Comparison of ENCODE assay signal across 8 cellular contexts in the genomic region with DNA sequence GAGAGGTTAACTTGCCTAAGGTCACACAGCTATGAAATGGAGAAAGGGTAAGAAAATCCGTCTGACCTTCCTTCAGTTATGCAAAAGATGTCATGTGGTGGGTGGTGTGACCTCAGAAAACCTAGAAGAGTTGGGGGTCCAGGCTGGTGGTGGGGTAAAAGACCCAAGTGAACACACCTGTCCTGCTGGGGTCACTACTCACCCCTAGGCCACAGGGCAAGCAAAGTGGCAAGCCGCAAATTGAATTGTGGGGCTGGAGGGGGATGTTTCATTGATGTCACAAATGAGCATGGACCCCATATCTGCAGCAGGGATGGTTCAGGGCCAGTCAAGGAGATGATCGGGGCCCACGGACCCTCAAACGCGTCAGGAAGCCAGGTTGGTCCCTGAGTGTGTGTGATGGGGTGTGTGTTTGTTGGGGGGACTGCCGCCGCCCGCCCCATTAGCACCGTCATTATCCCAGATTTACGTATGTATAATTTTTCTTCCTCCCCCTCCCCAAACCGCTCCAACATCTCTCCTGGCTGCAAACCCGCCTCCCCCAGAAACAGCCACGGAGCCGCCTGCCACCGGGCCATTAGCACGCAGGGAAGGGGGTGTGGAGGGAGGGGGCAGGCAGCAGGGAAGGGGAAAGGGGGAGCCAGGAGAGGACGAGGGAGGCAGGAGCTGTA.
DNase-seq lines count a peak whose midpoint lies in the region; ATAC-seq, FAIRE-seq and TF ChIP-seq lines count a peak whose summit lies in the region.
"Not testable (repeated sequence)": the region's sequence is repeated elsewhere in the genome, so short reads cannot be mapped to it uniquely, and the experiment has no call there.

No MANE protein-coding gene starts in this region.

- intact Hi-C loops in esophagus muscularis mucosa (cut with DNase I): not testable (repeated sequence)

- 46% methylated on average over 8 of the region's 18 CpGs for WGBS in esophagus muscularis mucosa

- not testable (repeated sequence) for H3K27me3 ChIP-seq in AG04450 (ENCODE audit: control insufficient read depth, insufficient read depth, low read length); HUES6 (ENCODE audit: control insufficient read depth, insufficient read depth, low read length); astrocyte (ENCODE audit: insufficient read depth, low read length); esophagus muscularis mucosa; neural progenitor cell

- not testable (repeated sequence) for H3K27me3 Mint-ChIP-seq in T-helper 17 cell; astrocyte (ENCODE audit: low read depth, unreplicated experiment); immature natural killer cell (ENCODE audit: low read depth in 3 of 3); neural progenitor cell (ENCODE audit: insufficient read depth, low read depth); stimulated activated naive B cell treated with anti-CD40 and anti-IgM and Interleukin-4, amounts not matched to agents 10 μg/mL and 1 μg/mL and 100 μg/mL, for 72 hours

- not testable (repeated sequence) for DNase-seq in AG04450 (ENCODE audit: low read depth, low spot score); T-helper 17 cell; astrocyte (ENCODE audit: low read depth); esophagus muscularis mucosa (ENCODE audit: extremely low spot score); immature natural killer cell; stimulated activated naive B cell treated with anti-CD40 and anti-IgM and Interleukin-4, amounts not matched to agents 10 μg/mL and 1 μg/mL and 100 μg/mL, for 72 hours
- peak; percentile 11 for DNase-seq in neural progenitor cell (ENCODE audit: low spot score)

- POLR2A ChIA-PET in AG04450 (lab: Yijun Ruan, JAX): not testable (repeated sequence)

- H3F3A ChIP-seq in neural progenitor cell (ENCODE audit: low read depth): peaks cover 17% of the 10 kb centered on the region

- not testable (repeated sequence) for TF ChIP-seq POLR2A in esophagus muscularis mucosa (IDR thresholded peaks at IDR 0.05; ENCODE audit: low read depth)

- H3K4me1 ChIP-seq in HUES6 (ENCODE audit: control insufficient read depth, insufficient read depth, low read length); astrocyte (ENCODE audit: insufficient read depth, low read length); neural progenitor cell: not testable (repeated sequence)
- peaks cover 3 to 12% (median 10%) of the 10 kb centered on the region in 4 donors for H3K4me1 ChIP-seq in esophagus muscularis mucosa

- not testable (repeated sequence) for FAIRE-seq in astrocyte (lab: Jason Lieb, UNC)

- 0 out of 2 replicates have a peak overlapping the region, but pooled peaks have one; percentile 20 for H3K4me3 ChIP-seq in AG04450 (ENCODE audit: low read depth, low read length)
- peak overlapping the region; percentile 57 for H3K4me3 ChIP-seq in HUES6 (ENCODE audit: low read depth, low read length)
- H3K4me3 ChIP-seq in astrocyte (ENCODE audit: insufficient read depth, low read depth, low read length): not testable (repeated sequence)
- H3K4me3 ChIP-seq in esophagus muscularis mucosa: peak overlapping the region; percentile 55 to 67 (median 58)
- H3K4me3 ChIP-seq in neural progenitor cell: peak overlapping the region; percentile 46

- not testable (repeated sequence) for ATAC-seq in T-helper 17 cell; stimulated activated naive B cell treated with anti-CD40 and anti-IgM and Interleukin-4, amounts not matched to agents 10 μg/mL and 1 μg/mL and 100 μg/mL, for 72 hours (replicated peaks)

- peak overlapping the region; percentile 69 for H3K4me2 ChIP-seq in astrocyte (ENCODE audit: low read length)
- H3K4me2 ChIP-seq in neural progenitor cell: peak overlapping the region; percentile 71

- not testable (repeated sequence) for H3K79me2 ChIP-seq in astrocyte (ENCODE audit: insufficient read depth, low read length); neural progenitor cell (ENCODE audit: low read depth)

- H3K36me3 Mint-ChIP-seq in T-helper 17 cell (ENCODE audit: low read depth); astrocyte (ENCODE audit: low read depth, unreplicated experiment); immature natural killer cell; neural progenitor cell; stimulated activated naive B cell treated with anti-CD40 and anti-IgM and Interleukin-4, amounts not matched to agents 10 μg/mL and 1 μg/mL and 100 μg/mL, for 72 hours: not testable (repeated sequence)

- TF ChIP-seq EP300 in esophagus muscularis mucosa (IDR thresholded peaks at IDR 0.05): not testable (repeated sequence)

- TF ChIP-seq CTCF in AG04450 (IDR thresholded peaks at IDR 0.05; ENCODE audit: low read depth, low read length); astrocyte (IDR thresholded peaks at IDR 0.05; ENCODE audit: insufficient read depth, low read depth, low read length); esophagus muscularis mucosa (IDR thresholded peaks at IDR 0.05); neural progenitor cell (IDR thresholded peaks at IDR 0.05): not testable (repeated sequence)

- not testable (repeated sequence) for H3K27ac Mint-ChIP-seq in T-helper 17 cell; astrocyte (ENCODE audit: unreplicated experiment); immature natural killer cell; stimulated activated naive B cell treated with anti-CD40 and anti-IgM and Interleukin-4, amounts not matched to agents 10 μg/mL and 1 μg/mL and 100 μg/mL, for 72 hours
- peak overlapping the region; percentile 91 for H3K27ac Mint-ChIP-seq in neural progenitor cell

- H3K36me3 ChIP-seq in HUES6 (ENCODE audit: control insufficient read depth, insufficient read depth, low read length); astrocyte (ENCODE audit: insufficient read depth, low read length); esophagus muscularis mucosa; neural progenitor cell: not testable (repeated sequence)

- not testable (repeated sequence) for H3K27ac ChIP-seq in AG04450 (ENCODE audit: low read depth, low read length); astrocyte (ENCODE audit: low read depth, low read length)
- H3K27ac ChIP-seq in HUES6 (ENCODE audit: low read depth, low read length) (peak overlapping the region; percentile 53; the same call in 1 of the 2 replicates), esophagus muscularis mucosa (replicated peaks in 1 of 4) (peak overlapping the region in 1 of 4 donors; percentile 38), neural progenitor cell (peak overlapping the region; percentile 87)

- CTCF ChIA-PET in AG04450 (lab: Charles Lee): not testable (repeated sequence)

- H3K4me1 Mint-ChIP-seq in T-helper 17 cell; astrocyte (ENCODE audit: low read depth, unreplicated experiment); immature natural killer cell; stimulated activated naive B cell treated with anti-CD40 and anti-IgM and Interleukin-4, amounts not matched to agents 10 μg/mL and 1 μg/mL and 100 μg/mL, for 72 hours: not testable (repeated sequence)
- peaks cover 17% of the 10 kb centered on the region for H3K4me1 Mint-ChIP-seq in neural progenitor cell

- H3K4me3 Mint-ChIP-seq in T-helper 17 cell (peak overlapping the region; percentile 36), astrocyte (ENCODE audit: unreplicated experiment) (peak overlapping the region; percentile 70), immature natural killer cell (peak overlapping the region; percentile 45 to 67 (median 60)), neural progenitor cell (peak overlapping the region; percentile 77)
- peak overlapping the region; percentile 29 to 72 for H3K4me3 Mint-ChIP-seq in stimulated activated naive B cell treated with anti-CD40 and anti-IgM and Interleukin-4, amounts not matched to agents 10 μg/mL and 1 μg/mL and 100 μg/mL, for 72 hours

- H3K9ac ChIP-seq in HUES6 (ENCODE audit: low read length) (peak overlapping the region; percentile 52), astrocyte (ENCODE audit: low read length) (peak overlapping the region; percentile 31)
- H3K9ac ChIP-seq in neural progenitor cell: not testable (repeated sequence)

- H4K20me1 ChIP-seq in astrocyte (ENCODE audit: insufficient read depth, low read length); neural progenitor cell (ENCODE audit: low read depth): not testable (repeated sequence)

- not testable (repeated sequence) for H2AFZ ChIP-seq in astrocyte (ENCODE audit: low read depth, low read length); neural progenitor cell (replicated peaks)

- H3K9me3 ChIP-seq in AG04450 (ENCODE audit: control insufficient read depth, insufficient read depth, low read length); HUES6 (ENCODE audit: control insufficient read depth, insufficient read depth, low read depth, low read length); T-helper 17 cell (ENCODE audit: control insufficient read depth, low read length, poor library complexity, severe bottlenecking); astrocyte (ENCODE audit: insufficient read depth, low read depth, low read length); esophagus muscularis mucosa; neural progenitor cell (ENCODE audit: low read depth): not testable (repeated sequence)

- not testable (repeated sequence) for H3K9me3 Mint-ChIP-seq in astrocyte (ENCODE audit: unreplicated experiment); immature natural killer cell; neural progenitor cell; stimulated activated naive B cell treated with anti-CD40 and anti-IgM and Interleukin-4, amounts not matched to agents 10 μg/mL and 1 μg/mL and 100 μg/mL, for 72 hours
